ENCODE assay signal across 8 cellular contexts in the genomic region with DNA sequence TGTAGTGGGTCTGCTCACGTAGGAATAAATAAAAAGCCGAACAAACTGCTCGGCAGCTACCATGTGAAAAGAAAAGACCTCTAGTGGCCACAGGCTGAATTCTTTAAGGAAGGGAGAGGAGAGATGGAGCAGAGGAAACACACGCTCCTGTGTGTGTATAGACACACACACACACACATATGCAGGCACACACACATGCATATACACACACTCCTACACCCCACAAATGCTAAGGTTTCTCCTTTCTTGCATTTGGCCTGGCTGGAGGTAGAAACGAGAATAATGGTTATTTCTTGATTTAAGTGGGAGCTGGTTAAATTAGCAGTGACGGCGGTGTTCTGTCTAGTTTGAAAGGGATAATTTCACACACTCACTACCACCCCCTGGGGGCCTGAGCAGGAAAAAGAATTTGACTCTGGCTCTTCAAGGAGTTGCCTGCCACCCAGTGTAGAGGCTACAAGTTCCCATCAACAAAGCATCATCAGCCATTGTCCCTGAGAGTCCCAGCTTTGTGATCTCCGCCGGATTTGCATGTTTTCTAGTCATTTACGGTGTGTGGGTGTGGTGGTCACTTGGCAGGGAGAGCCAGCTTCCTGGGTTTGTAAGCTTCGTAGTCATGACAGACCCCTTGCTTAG. TPM values are rescaled to one million over a fixed set of nuclear protein-coding genes. Genes with fewer than 3 reads are reported as not detected.
A peak's percentile ranks its signal among the peaks of the same experiment; 100 is the strongest.
DNase-seq lines count a peak whose midpoint lies in the region; ATAC-seq and TF ChIP-seq lines count a peak whose summit lies in the region.

TSS of gene INSYN2B (minus strand) at position 78 of the 636 bp plus-strand sequence. CDS start 96,597 bp downstream, outside the sequence.

- TF ChIP-seq CTCF in progenitor cell of endocrine pancreas (IDR thresholded peaks at IDR 0.05; ENCODE audit: unreplicated experiment) = peak; percentile 76

- peaks cover 4% of the 10 kb centered on the region for H3K4me1 Mint-ChIP-seq in progenitor cell of endocrine pancreas (ENCODE audit: low read depth)

- H3K27me3 ChIP-seq in HAP-1 (ENCODE audit: low read depth) = no peaks in the 10 kb centered on the region

- H3K4me3 ChIP-seq in HAP-1 = peak within 1 kb of the TSS; percentile 17

- in situ Hi-C loops in HAP-1 (cut with MboI; ENCODE audit: low sequenced_read_pairs) = no loop called here

- no peaks in the 10 kb centered on the region for H3K36me3 Mint-ChIP-seq in progenitor cell of endocrine pancreas (ENCODE audit: insufficient read depth)

- DNase-seq in DMS153 treated with DMSO at 0.1 percent for 48 hours (lab: John Stamatoyannopoulos, UW; ENCODE audit: unreplicated experiment) (peak; percentile 1), DMS153 (lab: John Stamatoyannopoulos, UW) (no peak), HAP-1 (ENCODE audit: low spot score in 2 of 2) (peak; percentile 90 to 91), NCI-H2227 treated with DMSO at 0.1 percent for 48 hours (lab: John Stamatoyannopoulos, UW) (peak; percentile 81), amniotic stem cell (lab: John Stamatoyannopoulos, UW) (peak; percentile 79), left ventricle myocardium superior (peak; percentile 60), progenitor cell of endocrine pancreas (ENCODE audit: low spot score, unreplicated experiment) (peak; percentile 62), T-helper 1 cell (no peak)

- no peaks in the 10 kb centered on the region for H3K9me3 Mint-ChIP-seq in progenitor cell of endocrine pancreas (ENCODE audit: low read depth)

- intact Hi-C loops in left ventricle myocardium superior (cut with micrococcal nuclease) = loop anchor here (5.0 kb wide), 1 partner anchor 278 kb away; no protein-coding TSS in a partner anchor

- ATAC-seq in left ventricle myocardium superior = peak; percentile 97

- peaks cover 28% of the 10 kb centered on the region for H3K4me1 ChIP-seq in HAP-1

- H3K9me3 ChIP-seq in HAP-1 = no peaks in the 10 kb centered on the region

- peak within 1 kb of the TSS; percentile 63 for H3K4me3 Mint-ChIP-seq in progenitor cell of endocrine pancreas (ENCODE audit: low read depth)

- peaks cover 66% of the 10 kb centered on the region for H3K27me3 Mint-ChIP-seq in progenitor cell of endocrine pancreas

- no peak within 1 kb of the TSS for H3K27ac Mint-ChIP-seq in progenitor cell of endocrine pancreas

- no peaks in the 10 kb centered on the region for H3K36me3 ChIP-seq in HAP-1 (replicated peaks)

RNA-seq across cellular contexts. Expression of gene INSYN2B, which starts in this region (rescaled TPM):
- total RNA-seq in left ventricle myocardium superior (0.50 TPM), progenitor cell of endocrine pancreas (0.12 TPM in 1 of 2 replicates, not detected in the other)

Comparison
In these comparisons a context has a peak if more than half of its experiments do, and no peak if none do; other contexts are left out.
1. DNase-seq: peak in DMS153 treated with DMSO at 0.1 percent for 48 hours (single experiment), HAP-1 (2 of 2), NCI-H2227 treated with DMSO at 0.1 percent for 48 hours (single experiment) and amniotic stem cell (single experiment); none in DMS153 (single experiment) and T-helper 1 cell (0 of 5).
2. Peak in DNase-seq and ATAC-seq in left ventricle myocardium superior; RNA of the gene not detected or under 1 TPM.
3. Peak in DNase-seq in progenitor cell of endocrine pancreas; RNA of the gene not detected or under 1 TPM.